Comparison of ENCODE assay signal across 26 cellular contexts in the genomic region with DNA sequence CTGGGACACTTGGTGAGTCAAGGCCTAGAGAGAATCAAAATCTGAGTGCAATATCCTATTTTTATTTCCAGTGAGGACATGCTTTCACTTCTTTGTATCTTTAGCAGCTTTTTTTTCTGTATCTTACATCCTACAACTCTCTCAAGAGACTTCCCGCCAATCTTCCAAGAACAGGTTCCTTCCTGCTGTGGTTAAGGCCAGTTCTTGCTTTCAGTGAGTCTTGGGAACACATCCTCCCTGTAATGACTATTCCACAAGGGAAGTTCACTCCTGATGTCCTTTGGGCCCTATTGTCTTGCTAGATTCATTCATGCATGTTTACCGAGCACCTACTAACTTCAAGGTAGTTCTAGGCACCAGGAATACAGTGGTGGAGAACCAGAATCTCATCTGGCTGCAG.
"Had no signal": no experiment of that assay in that cellular context is flagged by ENCODE, and none has a peak within 500 bp of the region (broad histone marks: within the 10 kb centered on the region; RNA-seq: fewer than 3 reads in every experiment).

No MANE protein-coding gene starts in this region.

- ATAC-seq: stimulated activated effector memory CD8-positive, alpha-beta T cell treated with anti-CD3 and anti-CD28 coated beads, Interleukin-12 subunit alpha, Interleukin-12 subunit beta, amount 100 ng/mL, for 72 hours; stimulated activated memory B cell treated with anti-CD40 and anti-IgM and Interleukin-4, amounts not matched to agents 10 μg/mL and 1 μg/mL and 100 μg/mL, for 72 hours; stimulated activated naive B cell treated with anti-CD40 and anti-IgM and Interleukin-4, amounts not matched to agents 10 μg/mL and 1 μg/mL and 100 μg/mL, for 72 hours; stimulated activated naive CD8-positive, alpha-beta T cell treated with anti-CD3 and anti-CD28 coated beads, Interleukin-15, Interleukin-2, amounts not matched to agents 100 U/mL and 50 U/mL, for 24 hours; upper lobe of right lung had no signal

- H3K27me3 ChIP-seq: stomach, suprapubic skin, testis, thyroid gland, tibial artery, tibial nerve, transverse colon, upper lobe of left lung, upper lobe of right lung, uterus, vagina had no signal

- H3K27me3 Mint-ChIP-seq: stimulated activated memory B cell treated with anti-CD40 and anti-IgM and Interleukin-4, amounts not matched to agents 10 μg/mL and 1 μg/mL and 100 μg/mL, for 72 hours; type B pancreatic cell had no signal

- H3K4me1 Mint-ChIP-seq: stimulated activated effector memory CD8-positive, alpha-beta T cell treated with anti-CD3 and anti-CD28 coated beads, Interleukin-12 subunit alpha, Interleukin-12 subunit beta, amount 100 ng/mL, for 72 hours had no signal

- H3K36me3 ChIP-seq: stomach, suprapubic skin, thoracic aorta, thyroid gland, tibial artery, tibial nerve, transverse colon, upper lobe of left lung, upper lobe of right lung, uterus, vagina had no signal

- H3K4me3 ChIP-seq: stomach, suprapubic skin, testis, thoracic aorta, thyroid gland, tibial artery, tibial nerve, transverse colon, upper lobe of left lung, upper lobe of right lung, uterus, vagina had no signal

- H3K9me3 Mint-ChIP-seq: stimulated activated effector memory CD8-positive, alpha-beta T cell treated with anti-CD3 and anti-CD28 coated beads, Interleukin-12 subunit alpha, Interleukin-12 subunit beta, amount 100 ng/mL, for 72 hours; stimulated activated naive B cell treated with anti-CD40 and anti-IgM and Interleukin-4, amounts not matched to agents 10 μg/mL and 1 μg/mL and 100 μg/mL, for 72 hours; stimulated activated naive CD8-positive, alpha-beta T cell treated with anti-CD3 and anti-CD28 coated beads, Interleukin-15, Interleukin-2, amounts not matched to agents 100 ng/mL and 50 ng/mL, for 24 hours; type B pancreatic cell had no signal

- H3K9me3 ChIP-seq: stomach, suprapubic skin, testis, thoracic aorta, thyroid gland, tibial artery, tibial nerve, transverse colon, upper lobe of left lung, upper lobe of right lung, uterus, vagina had no signal

- H3K4me1 ChIP-seq: stomach, suprapubic skin, testis, thyroid gland, tibial artery, tibial nerve, transverse colon, upper lobe of left lung, upper lobe of right lung, uterus, vagina had no signal

- H3K4me3 Mint-ChIP-seq: stimulated activated effector memory CD8-positive, alpha-beta T cell treated with anti-CD3 and anti-CD28 coated beads, Interleukin-12 subunit alpha, Interleukin-12 subunit beta, amount 100 ng/mL, for 72 hours; stimulated activated memory B cell treated with anti-CD40 and anti-IgM and Interleukin-4, amounts not matched to agents 10 μg/mL and 1 μg/mL and 100 μg/mL, for 72 hours; stimulated activated naive B cell treated with anti-CD40 and anti-IgM and Interleukin-4, amounts not matched to agents 10 μg/mL and 1 μg/mL and 100 μg/mL, for 72 hours; stimulated activated naive CD8-positive, alpha-beta T cell treated with anti-CD3 and anti-CD28 coated beads, Interleukin-15, Interleukin-2, amounts not matched to agents 100 ng/mL and 50 ng/mL, for 24 hours; type B pancreatic cell had no signal

- H3K27ac ChIP-seq: stomach, suprapubic skin, testis, thoracic aorta, thyroid gland, tibial artery, tibial nerve, upper lobe of left lung, upper lobe of right lung, uterus, vagina had no signal

- DNase-seq: stimulated activated CD4-positive, alpha-beta T cell treated with anti-CD3 and anti-CD28 coated beads, Interleukin-2, amount 100 ng/mL, for 48 hours; stimulated activated CD4-positive, alpha-beta T cell treated with anti-CD3 and anti-CD28 coated beads, Interleukin-4, amount 100 ng/mL, for 1 hour; stimulated activated CD4-positive, alpha-beta T cell treated with anti-CD3 and anti-CD28 coated beads, Interleukin-4, amount 100 ng/mL, for 24 hours; stimulated activated CD4-positive, alpha-beta T cell treated with anti-CD3 and anti-CD28 coated beads, Interleukin-4, amount 100 ng/mL, for 4 hours; stimulated activated CD8-positive, alpha-beta memory T cell treated with anti-CD3 and anti-CD28 coated beads, Interleukin-4, amount 100 ng/mL, for 48 hours; stimulated activated naive B cell treated with anti-CD40 and anti-IgM and Interleukin-4, amounts not matched to agents 10 μg/mL and 1 μg/mL and 100 μg/mL, for 72 hours; stimulated activated naive CD4-positive, alpha-beta T cell; stimulated activated naive CD4-positive, alpha-beta T cell treated with Interleukin-2 at 50 U/mL for 16 hours; stimulated activated naive CD8-positive, alpha-beta T cell treated with anti-CD3 and anti-CD28 coated beads, Interleukin-15, Interleukin-2, amounts not matched to agents 100 U/mL and 50 U/mL, for 24 hours; stomach; substantia nigra; testis; thyroid gland; tibial artery; transverse colon; upper lobe of left lung; upper lobe of right lung; uterus had no signal

- H3K27ac Mint-ChIP-seq: stimulated activated effector memory CD8-positive, alpha-beta T cell treated with anti-CD3 and anti-CD28 coated beads, Interleukin-12 subunit alpha, Interleukin-12 subunit beta, amount 100 ng/mL, for 72 hours; stimulated activated memory B cell treated with anti-CD40 and anti-IgM and Interleukin-4, amounts not matched to agents 10 μg/mL and 1 μg/mL and 100 μg/mL, for 72 hours; stimulated activated naive B cell treated with anti-CD40 and anti-IgM and Interleukin-4, amounts not matched to agents 10 μg/mL and 1 μg/mL and 100 μg/mL, for 72 hours; stimulated activated naive CD8-positive, alpha-beta T cell treated with anti-CD3 and anti-CD28 coated beads, Interleukin-15, Interleukin-2, amounts not matched to agents 100 ng/mL and 50 ng/mL, for 24 hours; type B pancreatic cell had no signal

- H3K36me3 Mint-ChIP-seq: stimulated activated effector memory CD8-positive, alpha-beta T cell treated with anti-CD3 and anti-CD28 coated beads, Interleukin-12 subunit alpha, Interleukin-12 subunit beta, amount 100 ng/mL, for 72 hours; stimulated activated memory B cell treated with anti-CD40 and anti-IgM and Interleukin-4, amounts not matched to agents 10 μg/mL and 1 μg/mL and 100 μg/mL, for 72 hours; stimulated activated naive B cell treated with anti-CD40 and anti-IgM and Interleukin-4, amounts not matched to agents 10 μg/mL and 1 μg/mL and 100 μg/mL, for 72 hours; type B pancreatic cell had no signal
